19 cellular contexts compared by ENCODE assay signal in the genomic region with DNA sequence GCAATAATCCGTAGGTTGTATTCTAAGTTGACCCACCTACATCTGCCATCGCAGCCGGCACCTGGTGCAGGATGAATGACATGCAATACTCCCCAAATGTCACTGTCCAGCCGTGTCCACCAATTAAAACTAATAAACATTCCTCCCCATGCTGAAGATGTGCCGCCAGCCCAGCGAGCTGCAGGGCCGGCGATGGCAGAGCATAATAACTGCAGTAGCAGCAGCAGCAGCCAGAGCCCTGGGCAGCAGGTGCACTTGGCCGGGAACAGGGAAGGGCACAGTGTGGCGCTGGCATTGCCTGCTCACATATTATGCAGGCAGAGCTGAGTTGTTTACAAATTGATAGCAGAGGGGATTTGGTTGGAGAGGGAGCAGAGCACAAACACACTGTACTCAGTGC.
A peak's percentile ranks its signal among the peaks of the same experiment; 100 is the strongest.
DNase-seq lines count a peak whose midpoint lies in the region; ATAC-seq and TF ChIP-seq lines count a peak whose summit lies in the region.
"Had no signal": no experiment of that assay in that cellular context is flagged by ENCODE, and none has a peak within 500 bp of the region (broad histone marks: within the 10 kb centered on the region; RNA-seq: fewer than 3 reads in every experiment).

No MANE protein-coding gene starts in this region.

- H3K36me3 ChIP-seq in PC-9 (ENCODE audit: low read depth), result no peaks in the 10 kb centered on the region
- H3K36me3 ChIP-seq: ovary had no signal

- ATAC-seq in GM18873 (IDR thresholded peaks at IDR 0.05; ENCODE audit: low FRiP score, unreplicated experiment) (no peak), HG03460 (IDR thresholded peaks at IDR 0.05; ENCODE audit: unreplicated experiment) (no peak), Right ventricle myocardium superior (ENCODE audit: poor library complexity) (no peak)
- ATAC-seq: mucosa of descending colon had no signal

- H3K9me3 ChIP-seq in PC-9 (ENCODE audit: insufficient read depth, low read depth), result no peaks in the 10 kb centered on the region
- H3K9me3 ChIP-seq: mucosa of descending colon, ovary had no signal

- H3K27ac ChIP-seq in PC-9, result no peak overlapping the region
- H3K27ac ChIP-seq: ovary had no signal

- H4K20me1 ChIP-seq in PC-9 (ENCODE audit: insufficient read depth), result no peaks in the 10 kb centered on the region

- no peaks in the 10 kb centered on the region for H3K9me2 ChIP-seq in PC-9 (ENCODE audit: insufficient read depth)

- H3K4me3 ChIP-seq in PC-9, result no peak overlapping the region
- H3K4me3 ChIP-seq: mucosa of descending colon, ovary had no signal

- no peaks in the 10 kb centered on the region for H3K79me2 ChIP-seq in PC-9 (ENCODE audit: low read depth)

- H2AFZ ChIP-seq in PC-9, result no peak overlapping the region

- H3K27me3 ChIP-seq in PC-9 (ENCODE audit: insufficient read depth, low read depth), result no peaks in the 10 kb centered on the region
- H3K27me3 ChIP-seq: ovary had no signal

- H3K4me2 ChIP-seq in PC-9, result no peak overlapping the region

- CTCF ChIA-PET in PC-9 (lab: Charles Lee), result no interaction called here

- no TSS peak for BruUV-seq in PC-9 (replicated peaks; lab: Mats Ljungman, UMichigan)

- no peaks in the 10 kb centered on the region for H3F3A ChIP-seq in PC-9 (ENCODE audit: insufficient read depth, low read depth)

- POLR2A ChIA-PET in PC-9 (lab: Charles Lee; ENCODE audit: unreplicated experiment), result no interaction called here

- intact Hi-C loops in Right ventricle myocardium superior (cut with DNase I), result no loop called here
- intact Hi-C loops in PC-9 (cut with micrococcal nuclease; ENCODE audit: unreplicated experiment), result loop anchor here (5.0 kb wide), 1 partner anchor 531 kb away; no protein-coding TSS in a partner anchor

- no peaks in the 10 kb centered on the region for H3K4me1 ChIP-seq in PC-9 (replicated peaks; ENCODE audit: insufficient read depth)

- DNase-seq in Ammon's horn (ENCODE audit: low spot score), result peak; percentile 48
- DNase-seq in NCI-H1105 (lab: John Stamatoyannopoulos, UW), result peak; percentile 58
- peak; percentile 80 for DNase-seq in NCI-H69 (lab: John Stamatoyannopoulos, UW)
- DNase-seq in left kidney (ENCODE audit: low read depth, low spot score), result peak; percentile 23
- DNase-seq in Right ventricle myocardium superior, result no peak
- DNase-seq in PC-9, result no peak
- DNase-seq: ACHN; activated CD4-positive, alpha-beta T cell treated with anti-CD3 and anti-CD28 coated beads for 4 hours; activated T-cell treated with anti-CD3 and anti-CD28 coated beads for 4 hours; CD4-positive, alpha-beta T cell; HCEC 1CT; hippocampal formation; kidney glomerular epithelial cell; mucosa of descending colon; ovary; stimulated activated naive CD4-positive, alpha-beta T cell; T-helper 9 cell had no signal

- no peak for TF ChIP-seq CTCF in PC-9 (conservative IDR thresholded peaks at IDR 0.05)

Comparison
In these comparisons a context has a peak if more than half of its experiments do, and no peak if none do; other contexts are left out.
1. DNase-seq: peak in Ammon's horn (single experiment), NCI-H1105 (single experiment), NCI-H69 (single experiment) and left kidney (single experiment); none in Right ventricle myocardium superior (single experiment) and PC-9 (0 of 2).